In the genomic region with DNA sequence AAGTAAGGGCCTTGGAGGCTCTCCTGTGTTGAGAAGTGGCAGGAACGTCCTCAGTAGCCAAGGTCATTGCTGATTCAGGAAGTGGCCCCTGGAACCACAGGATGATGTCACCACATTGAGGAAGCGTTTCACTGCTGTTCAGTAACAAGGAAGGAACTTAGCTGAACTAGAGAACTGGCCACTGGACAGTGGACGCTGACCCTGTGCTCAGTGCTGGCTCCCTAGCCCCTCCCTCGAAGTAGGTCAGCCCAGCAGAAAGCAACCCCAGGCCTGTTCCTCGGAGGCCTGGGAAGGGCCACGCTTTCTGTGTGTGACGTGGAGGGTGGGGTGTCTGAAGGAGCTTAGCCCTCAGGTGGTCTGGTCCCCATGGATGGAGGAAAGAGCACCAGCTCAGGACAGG, we compare ENCODE assay signal across 1 cellular context.
TF ChIP-seq lines count a peak whose summit lies in the region.

No MANE protein-coding gene starts in this region.

TF ChIP-seq in GM12878, 131 proteins besides CTCF, POLR2A, EP300 and RAD21 (continued from another document):
- TF ChIP-seq, protein P1, sequence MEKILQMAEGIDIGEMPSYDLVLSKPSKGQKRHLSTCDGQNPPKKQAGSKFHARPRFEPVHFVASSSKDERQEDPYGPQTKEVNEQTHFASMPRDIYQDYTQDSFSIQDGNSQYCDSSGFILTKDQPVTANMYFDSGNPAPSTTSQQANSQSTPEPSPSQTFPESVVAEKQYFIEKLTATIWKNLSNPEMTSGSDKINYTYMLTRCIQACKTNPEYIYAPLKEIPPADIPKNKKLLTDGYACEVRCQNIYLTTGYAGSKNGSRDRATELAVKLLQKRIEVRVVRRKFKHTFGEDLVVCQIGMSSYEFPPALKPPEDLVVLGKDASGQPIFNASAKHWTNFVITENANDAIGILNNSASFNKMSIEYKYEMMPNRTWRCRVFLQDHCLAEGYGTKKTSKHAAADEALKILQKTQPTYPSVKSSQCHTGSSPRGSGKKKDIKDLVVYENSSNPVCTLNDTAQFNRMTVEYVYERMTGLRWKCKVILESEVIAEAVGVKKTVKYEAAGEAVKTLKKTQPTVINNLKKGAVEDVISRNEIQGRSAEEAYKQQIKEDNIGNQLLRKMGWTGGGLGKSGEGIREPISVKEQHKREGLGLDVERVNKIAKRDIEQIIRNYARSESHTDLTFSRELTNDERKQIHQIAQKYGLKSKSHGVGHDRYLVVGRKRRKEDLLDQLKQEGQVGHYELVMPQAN (conservative IDR thresholded peaks at IDR 0.05), result no peak
- TF ChIP-seq CREB1 (IDR thresholded peaks at IDR 0.05; ENCODE audit: low read depth), result no peak
- peak; percentile 85 for TF ChIP-seq ATF7 (IDR thresholded peaks at IDR 0.05; ENCODE audit: low read depth)
- no peak for TF ChIP-seq YBX1 (IDR thresholded peaks at IDR 0.05)
- TF ChIP-seq SPI1 (IDR thresholded peaks at IDR 0.05; ENCODE audit: borderline replicate concordance, insufficient read depth, low read depth, low read length), result peak; percentile 79; the same call in 1 of the 2 replicates
- TF ChIP-seq ETV6 (conservative IDR thresholded peaks at IDR 0.05 in 1 of 2, IDR thresholded peaks at IDR 0.05 in 1 of 2; ENCODE audit: borderline replicate concordance in 1 of 2, low read depth in 1 of 2), result peak in 1 of 2 experiments; percentile 43; a peak in 2 of 4 replicates
- TF ChIP-seq BCL11A (IDR thresholded peaks at IDR 0.05; ENCODE audit: low read depth, low read length), result 0 out of 2 replicates have a peak, but pooled peaks have one; percentile 11
- TF ChIP-seq RUNX3 (IDR thresholded peaks at IDR 0.05; ENCODE audit: low read length), result peak; percentile 81
- TF ChIP-seq, protein P2, sequence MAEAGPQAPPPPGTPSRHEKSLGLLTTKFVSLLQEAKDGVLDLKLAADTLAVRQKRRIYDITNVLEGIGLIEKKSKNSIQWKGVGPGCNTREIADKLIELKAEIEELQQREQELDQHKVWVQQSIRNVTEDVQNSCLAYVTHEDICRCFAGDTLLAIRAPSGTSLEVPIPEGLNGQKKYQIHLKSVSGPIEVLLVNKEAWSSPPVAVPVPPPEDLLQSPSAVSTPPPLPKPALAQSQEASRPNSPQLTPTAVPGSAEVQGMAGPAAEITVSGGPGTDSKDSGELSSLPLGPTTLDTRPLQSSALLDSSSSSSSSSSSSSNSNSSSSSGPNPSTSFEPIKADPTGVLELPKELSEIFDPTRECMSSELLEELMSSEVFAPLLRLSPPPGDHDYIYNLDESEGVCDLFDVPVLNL (IDR thresholded peaks at IDR 0.05; ENCODE audit: low read depth, low read length), result no peak
